ENCODE assay signal across 20 cellular contexts in the genomic region with DNA sequence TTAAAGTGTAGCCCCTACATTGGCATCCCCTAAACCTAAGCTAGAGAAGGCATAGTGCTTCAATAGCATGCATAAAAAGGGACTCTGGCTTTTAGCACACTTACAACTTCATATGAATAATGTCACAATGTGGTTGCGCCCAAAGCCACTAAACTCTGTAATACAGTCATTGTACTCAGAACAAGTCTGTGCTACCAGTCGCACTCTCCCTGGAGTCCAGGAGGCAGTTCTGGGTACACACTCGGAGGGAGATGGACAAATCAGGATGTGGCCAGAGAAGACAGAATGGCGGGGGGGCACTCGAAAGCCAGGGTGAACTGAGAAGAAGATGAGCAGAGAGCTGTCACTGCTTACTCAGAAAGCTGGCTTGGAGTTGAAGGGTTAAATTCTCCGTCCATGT.
"Had no signal": no experiment of that assay in that cellular context is flagged by ENCODE, and none has a peak within 500 bp of the region (broad histone marks: within the 10 kb centered on the region; RNA-seq: fewer than 3 reads in every experiment).

No MANE protein-coding gene starts in this region.

- H3K27ac ChIP-seq: parathyroid adenoma, skin epidermis, testis, vagina had no signal

- ATAC-seq: naive thymus-derived CD8-positive, alpha-beta T cell had no signal

- H3K4me1 ChIP-seq: parathyroid adenoma, testis had no signal

- H3K9ac ChIP-seq: parathyroid adenoma had no signal

- H3K27ac Mint-ChIP-seq: activated B cell treated with CpG ODN at 0.5 μM for 24 hours; activated CD4-positive, alpha-beta T cell treated with anti-CD3 and anti-CD28 coated beads, Interleukin-2, amount 10 ng/mL, durations not matched to agents 24 days and 14 days; dendritic cell treated with granulocyte-macrophage colony-stimulating factor and Interleukin-4, amounts not matched to agents 40 ng/mL and 50 ng/mL, for 4 days; stimulated activated naive CD8-positive, alpha-beta T cell treated with anti-CD3 and anti-CD28 coated beads, Interleukin-15, Interleukin-2, amounts not matched to agents 100 ng/mL and 50 ng/mL, for 24 hours; T-helper 2 cell treated with Interferon-gamma antibody and Interleukin-4, amounts not matched to agents 5 μg/mL and 100 μg/mL, for 36 hours had no signal

- H3K4me3 ChIP-seq: heart right ventricle, lung, skin epidermis, testis, vagina had no signal

- H3K4me1 Mint-ChIP-seq: activated B cell treated with CpG ODN at 0.5 μM for 24 hours; naive thymus-derived CD8-positive, alpha-beta T cell had no signal

- H3K4me3 Mint-ChIP-seq: activated B cell treated with CpG ODN at 0.5 μM for 24 hours; activated CD4-positive, alpha-beta T cell treated with anti-CD3 and anti-CD28 coated beads, Interleukin-2, amount 10 ng/mL, durations not matched to agents 24 days and 14 days; dendritic cell treated with granulocyte-macrophage colony-stimulating factor and Interleukin-4, amounts not matched to agents 40 ng/mL and 50 ng/mL, for 4 days; naive thymus-derived CD8-positive, alpha-beta T cell; stimulated activated naive CD8-positive, alpha-beta T cell treated with anti-CD3 and anti-CD28 coated beads, Interleukin-15, Interleukin-2, amounts not matched to agents 100 ng/mL and 50 ng/mL, for 24 hours; T-helper 2 cell treated with Interferon-gamma antibody and Interleukin-4, amounts not matched to agents 5 μg/mL and 100 μg/mL, for 36 hours had no signal

- DNase-seq: activated B cell treated with CpG ODN at 0.5 μM for 24 hours; activated CD4-positive, alpha-beta T cell treated with anti-CD3 and anti-CD28 coated beads, Interleukin-2, amount 10 ng/mL, durations not matched to agents 24 days and 14 days; activated naive CD4-positive, alpha-beta T cell treated with Interleukin-2 at 50 U/mL for 16 hours; activated T-cell treated with anti-CD3 and anti-CD28 coated beads for 4 hours; anterior cingulate cortex; effector memory CD4-positive, alpha-beta T cell; heart right ventricle; naive thymus-derived CD8-positive, alpha-beta T cell; retina; stimulated activated CD4-positive, alpha-beta T cell treated with anti-CD3 and anti-CD28 coated beads, Interleukin-15, amount 100 ng/mL, for 24 hours; stimulated activated CD4-positive, alpha-beta T cell treated with anti-CD3 and anti-CD28 coated beads, Interleukin-4, amount 100 ng/mL, for 4 hours; stimulated activated CD8-positive, alpha-beta memory T cell treated with anti-CD3 and anti-CD28 coated beads, Interleukin-4, amount 100 ng/mL, for 48 hours; testis had no signal

- H3K27me3 ChIP-seq: heart right ventricle, testis, vagina had no signal

- H3K9me3 ChIP-seq: testis, vagina had no signal

- H3K27me3 Mint-ChIP-seq: activated B cell treated with CpG ODN at 0.5 μM for 24 hours; stimulated activated naive CD8-positive, alpha-beta T cell treated with anti-CD3 and anti-CD28 coated beads, Interleukin-15, Interleukin-2, amounts not matched to agents 100 ng/mL and 50 ng/mL, for 24 hours had no signal
